ENCODE assay signal across 14 cellular contexts in genomic region chr6:106533079-106533478, GRCh38.
DNase-seq lines count a peak whose midpoint lies in the region; ATAC-seq and TF ChIP-seq lines count a peak whose summit lies in the region.
"Had no signal": no experiment of that assay in that cellular context is flagged by ENCODE, and none has a peak within 500 bp of the region (broad histone marks: within the 10 kb centered on the region; RNA-seq: fewer than 3 reads in every experiment).

No MANE protein-coding gene starts in this region.

- POLR2A ChIA-PET in activated CD8-positive, alpha-beta T cell treated with anti-CD3 and anti-CD28 coated beads for 36 hours (lab: Charles Lee) = interaction anchor here (0.7 to 5.6 kb wide), 7 partner anchors 9 to 24 kb away, joined by 3 to 65 read pairs (median 8); no protein-coding TSS in a partner anchor
- POLR2A ChIA-PET in activated CD8-positive, alpha-beta T cell treated with anti-CD3 and anti-CD28 coated beads, Interleukin-2, amount 10 ng/mL, durations not matched to agents 7 days and 5 days (lab: Charles Lee) = interaction anchor here (1.9 to 2.6 kb wide), 4 partner anchors 8 to 22 kb away, joined by 6 to 25 read pairs (median 14); no protein-coding TSS in a partner anchor
- POLR2A ChIA-PET in activated CD4-positive, alpha-beta memory T cell treated with anti-CD3 and anti-CD28 coated beads, Interleukin-2, amount 10 ng/mL, durations not matched to agents 7 days and 5 days (lab: Charles Lee) = interaction anchor here (0.5 to 7.2 kb wide), 4 partner anchors 9 to 210 kb away, joined by 3 to 123 read pairs (median 40); no protein-coding TSS in a partner anchor

- TF ChIP-seq CTCF in activated CD8-positive, alpha-beta T cell treated with anti-CD3 and anti-CD28 coated beads for 36 hours (IDR thresholded peaks at IDR 0.05) = no peak

- in situ Hi-C loops in KBM-7 (cut with MboI; ENCODE audit: low pct_unique_long_range_greater_than_20kb, low sequenced_read_pairs) = no loop called here

- no peaks in the 10 kb centered on the region for H3K27me3 Mint-ChIP-seq in activated CD8-positive, alpha-beta T cell treated with anti-CD3 and anti-CD28 coated beads for 36 hours
- H3K27me3 Mint-ChIP-seq in activated CD8-positive, alpha-beta T cell treated with anti-CD3 and anti-CD28 coated beads, Interleukin-2, amount 10 ng/mL, durations not matched to agents 7 days and 5 days (ENCODE audit: low read depth) = no peaks in the 10 kb centered on the region
- H3K27me3 Mint-ChIP-seq in activated CD4-positive, alpha-beta memory T cell treated with anti-CD3 and anti-CD28 coated beads, Interleukin-2, amount 10 ng/mL, durations not matched to agents 7 days and 5 days = no peaks in the 10 kb centered on the region
- no peaks in the 10 kb centered on the region for H3K27me3 Mint-ChIP-seq in memory B cell

- H3K36me3 Mint-ChIP-seq in activated CD8-positive, alpha-beta T cell treated with anti-CD3 and anti-CD28 coated beads for 36 hours (ENCODE audit: low read depth) = peaks cover 62% of the 10 kb centered on the region
- peaks cover 83% of the 10 kb centered on the region for H3K36me3 Mint-ChIP-seq in activated CD8-positive, alpha-beta T cell treated with anti-CD3 and anti-CD28 coated beads, Interleukin-2, amount 10 ng/mL, durations not matched to agents 7 days and 5 days (ENCODE audit: low read depth)
- peaks cover 88% of the 10 kb centered on the region for H3K36me3 Mint-ChIP-seq in activated CD4-positive, alpha-beta memory T cell treated with anti-CD3 and anti-CD28 coated beads, Interleukin-2, amount 10 ng/mL, durations not matched to agents 7 days and 5 days (ENCODE audit: low read depth)
- peaks cover 52% of the 10 kb centered on the region for H3K36me3 Mint-ChIP-seq in memory B cell

- H3K4me3 Mint-ChIP-seq in activated CD8-positive, alpha-beta T cell treated with anti-CD3 and anti-CD28 coated beads for 36 hours = no peak overlapping the region
- no peak overlapping the region for H3K4me3 Mint-ChIP-seq in activated CD8-positive, alpha-beta T cell treated with anti-CD3 and anti-CD28 coated beads, Interleukin-2, amount 10 ng/mL, durations not matched to agents 7 days and 5 days
- H3K4me3 Mint-ChIP-seq in activated CD4-positive, alpha-beta memory T cell treated with anti-CD3 and anti-CD28 coated beads, Interleukin-2, amount 10 ng/mL, durations not matched to agents 7 days and 5 days = no peak overlapping the region
- H3K4me3 Mint-ChIP-seq in memory B cell = no peak overlapping the region

- H3K4me1 Mint-ChIP-seq in activated CD8-positive, alpha-beta T cell treated with anti-CD3 and anti-CD28 coated beads for 36 hours (ENCODE audit: low read depth) = peaks cover 80% of the 10 kb centered on the region
- peaks cover 59% of the 10 kb centered on the region for H3K4me1 Mint-ChIP-seq in activated CD8-positive, alpha-beta T cell treated with anti-CD3 and anti-CD28 coated beads, Interleukin-2, amount 10 ng/mL, durations not matched to agents 7 days and 5 days (ENCODE audit: low read depth)
- H3K4me1 Mint-ChIP-seq in activated CD4-positive, alpha-beta memory T cell treated with anti-CD3 and anti-CD28 coated beads, Interleukin-2, amount 10 ng/mL, durations not matched to agents 7 days and 5 days = peaks cover 85% of the 10 kb centered on the region
- H3K4me1 Mint-ChIP-seq in memory B cell = peaks cover 44% of the 10 kb centered on the region

- H3K9me3 Mint-ChIP-seq in activated CD8-positive, alpha-beta T cell treated with anti-CD3 and anti-CD28 coated beads for 36 hours = no peaks in the 10 kb centered on the region
- H3K9me3 Mint-ChIP-seq in activated CD8-positive, alpha-beta T cell treated with anti-CD3 and anti-CD28 coated beads, Interleukin-2, amount 10 ng/mL, durations not matched to agents 7 days and 5 days (ENCODE audit: insufficient read depth) = no peaks in the 10 kb centered on the region
- H3K9me3 Mint-ChIP-seq in activated CD4-positive, alpha-beta memory T cell treated with anti-CD3 and anti-CD28 coated beads, Interleukin-2, amount 10 ng/mL, durations not matched to agents 7 days and 5 days = no peaks in the 10 kb centered on the region
- H3K9me3 Mint-ChIP-seq in memory B cell = peaks cover 1% of the 10 kb centered on the region

- no peak for ATAC-seq in activated CD8-positive, alpha-beta T cell treated with anti-CD3 and anti-CD28 coated beads for 36 hours
- ATAC-seq in activated CD8-positive, alpha-beta T cell treated with anti-CD3 and anti-CD28 coated beads, Interleukin-2, amount 10 ng/mL, durations not matched to agents 7 days and 5 days = no peak
- no peak for ATAC-seq in memory B cell (ENCODE audit: low read depth)
- ATAC-seq: A549, left lobe of liver, PC-3 had no signal

- CTCF ChIA-PET in activated CD8-positive, alpha-beta T cell treated with anti-CD3 and anti-CD28 coated beads for 36 hours (lab: Charles Lee) = interaction anchor here (1.6 to 2.5 kb wide), 5 partner anchors 8 to 34 kb away, joined by 4 to 27 read pairs (median 5); no protein-coding TSS in a partner anchor
- CTCF ChIA-PET in activated CD8-positive, alpha-beta T cell treated with anti-CD3 and anti-CD28 coated beads, Interleukin-2, amount 10 ng/mL, durations not matched to agents 7 days and 5 days (lab: Charles Lee) = interaction anchor here (2.2 to 2.8 kb wide), 3 partner anchors 8 to 21 kb away, joined by 9 to 35 read pairs (median 13); no protein-coding TSS in a partner anchor
- CTCF ChIA-PET in activated CD4-positive, alpha-beta memory T cell treated with anti-CD3 and anti-CD28 coated beads, Interleukin-2, amount 10 ng/mL, durations not matched to agents 7 days and 5 days (lab: Charles Lee) = interaction anchor here (0.6 to 2.2 kb wide), 3 partner anchors 10 to 21 kb away, joined by 3 to 8 read pairs (median 3); no protein-coding TSS in a partner anchor

- no peak for DNase-seq in activated CD8-positive, alpha-beta T cell treated with anti-CD3 and anti-CD28 coated beads for 36 hours
- DNase-seq in activated CD8-positive, alpha-beta T cell treated with anti-CD3 and anti-CD28 coated beads, Interleukin-2, amount 10 ng/mL, durations not matched to agents 7 days and 5 days = no peak
- DNase-seq in KBM-7 (peak; percentile 41), memory B cell (ENCODE audit: low spot score in 2 of 2) (no peak), NCI-H2171 (lab: John Stamatoyannopoulos, UW) (no peak), nucleus accumbens (lab: John Stamatoyannopoulos, UW) (no peak), kidney glomerular epithelial cell (lab: John Stamatoyannopoulos, UW) (no peak)
- no peak for DNase-seq in activated CD4-positive, alpha-beta memory T cell treated with anti-CD3 and anti-CD28 coated beads, Interleukin-2, amount 10 ng/mL, durations not matched to agents 7 days and 5 days
- DNase-seq: NCI-H2029; NCI-H524; PC-3; stimulated activated CD4-positive, alpha-beta T cell treated with anti-CD3 and anti-CD28 coated beads, Interleukin-15, amount 100 ng/mL, for 24 hours had no signal

- H3K27ac Mint-ChIP-seq in activated CD8-positive, alpha-beta T cell treated with anti-CD3 and anti-CD28 coated beads for 36 hours = peak overlapping the region; percentile 11
- no peak overlapping the region for H3K27ac Mint-ChIP-seq in activated CD8-positive, alpha-beta T cell treated with anti-CD3 and anti-CD28 coated beads, Interleukin-2, amount 10 ng/mL, durations not matched to agents 7 days and 5 days
- peak overlapping the region; percentile 83 for H3K27ac Mint-ChIP-seq in activated CD4-positive, alpha-beta memory T cell treated with anti-CD3 and anti-CD28 coated beads, Interleukin-2, amount 10 ng/mL, durations not matched to agents 7 days and 5 days
- H3K27ac Mint-ChIP-seq in memory B cell = peak overlapping the region; percentile 69

- intact Hi-C loops in activated CD8-positive, alpha-beta T cell treated with anti-CD3 and anti-CD28 coated beads for 36 hours (cut with micrococcal nuclease) = no loop called here
